ENCODE assay signal across 17 cellular contexts in genomic region chr10:121530481-121531075, GRCh38.
DNase-seq lines count a peak whose midpoint lies in the region; ATAC-seq and TF ChIP-seq lines count a peak whose summit lies in the region.
"Had no signal": no experiment of that assay in that cellular context is flagged by ENCODE, and none has a peak within 500 bp of the region (broad histone marks: within the 10 kb centered on the region; RNA-seq: fewer than 3 reads in every experiment).

No MANE protein-coding gene starts in this region.

- peaks cover 57% of the 10 kb centered on the region for H3K4me1 Mint-ChIP-seq in neural progenitor cell

- ATAC-seq in HG02588 (IDR thresholded peaks at IDR 0.05; ENCODE audit: unreplicated experiment) (no peak), GM21825 (IDR thresholded peaks at IDR 0.05; ENCODE audit: unreplicated experiment) (no peak)

- peaks cover 47% of the 10 kb centered on the region for H3F3A ChIP-seq in neural progenitor cell (ENCODE audit: low read depth)

- H2BK12ac ChIP-seq in mesenchymal stem cell (ENCODE audit: low read length in 2 of 2), result no peak overlapping the region

- H3K9me3 Mint-ChIP-seq in neural progenitor cell, result no peaks in the 10 kb centered on the region

- no peak overlapping the region for H3K23ac ChIP-seq in mesenchymal stem cell (ENCODE audit: low read length in 2 of 2)

- no peak overlapping the region for H2BK5ac ChIP-seq in mesenchymal stem cell (ENCODE audit: low read depth, low read length, poor library complexity, severe bottlenecking)

- H3K4me2 ChIP-seq in neural progenitor cell (peak overlapping the region; percentile 33), mesenchymal stem cell (ENCODE audit: low read length, poor library complexity, severe bottlenecking) (no peak overlapping the region)

- H4K20me1 ChIP-seq in neural progenitor cell (ENCODE audit: low read depth), result peaks cover 81% of the 10 kb centered on the region
- H4K20me1 ChIP-seq: BLaER1 treated with 17β-estradiol and CSF1 and Interleukin-3, amounts not matched to agents 10 nM and 100 nM had no signal

- H3K4me3 ChIP-seq in neural progenitor cell, result no peak overlapping the region
- H3K4me3 ChIP-seq in thyroid gland (replicated peaks in 1 of 3), result no peak overlapping the region
- no peak overlapping the region for H3K4me3 ChIP-seq in mesenchymal stem cell (ENCODE audit: insufficient read depth in 1 of 2, low read depth in 1 of 2, low read length in 2 of 2)
- H3K4me3 ChIP-seq: BLaER1 treated with 17β-estradiol and CSF1 and Interleukin-3, amounts not matched to agents 10 nM and 100 nM; Peyer's patch; SJSA1 had no signal

- H2AFZ ChIP-seq in neural progenitor cell (replicated peaks) (no peak overlapping the region), mesenchymal stem cell (ENCODE audit: low read depth, low read length) (no peak overlapping the region)

- no peak overlapping the region for H3K27ac Mint-ChIP-seq in neural progenitor cell

- peaks cover 89% of the 10 kb centered on the region for H3K79me2 ChIP-seq in neural progenitor cell (ENCODE audit: low read depth)

- no peaks in the 10 kb centered on the region for H3K27me3 ChIP-seq in neural progenitor cell
- H3K27me3 ChIP-seq in thyroid gland, result no peaks in the 10 kb centered on the region
- H3K27me3 ChIP-seq in mesenchymal stem cell (ENCODE audit: control insufficient read depth in 1 of 2, insufficient read depth in 1 of 2, low read length in 2 of 2), result peaks cover 9 to 18% of the 10 kb centered on the region in 2 experiments
- H3K27me3 ChIP-seq: BLaER1 treated with 17β-estradiol and CSF1 and Interleukin-3, amounts not matched to agents 10 nM and 100 nM; Peyer's patch; SJSA1 had no signal

- TF ChIP-seq CTCF in neural progenitor cell (IDR thresholded peaks at IDR 0.05) (no peak), thyroid gland (IDR thresholded peaks at IDR 0.05) (no peak)

- no peaks in the 10 kb centered on the region for H3K36me3 ChIP-seq in neural progenitor cell
- no peaks in the 10 kb centered on the region for H3K36me3 ChIP-seq in thyroid gland
- H3K36me3 ChIP-seq in mesenchymal stem cell (ENCODE audit: control insufficient read depth in 1 of 2, insufficient read depth in 2 of 2, low read depth in 1 of 2, low read length in 2 of 2), result no peaks in the 10 kb centered on the region
- H3K36me3 ChIP-seq: BLaER1 treated with 17β-estradiol and CSF1 and Interleukin-3, amounts not matched to agents 10 nM and 100 nM; Peyer's patch; SJSA1 had no signal

- H3K4me1 ChIP-seq in neural progenitor cell, result peaks cover 62% of the 10 kb centered on the region
- peaks cover 50 to 64% of the 10 kb centered on the region in 2 donors for H3K4me1 ChIP-seq in thyroid gland
- peaks cover 11% of the 10 kb centered on the region for H3K4me1 ChIP-seq in mesenchymal stem cell (ENCODE audit: control insufficient read depth, insufficient read depth, low read depth, low read length)
- H3K4me1 ChIP-seq: SJSA1 had no signal

- H3K27ac ChIP-seq in angular gyrus (ENCODE audit: low read depth, low read length) (peak overlapping the region; percentile 94), neural progenitor cell (no peak overlapping the region), thyroid gland (peak overlapping the region; percentile 97 to 99 (median 98)), mesenchymal stem cell (ENCODE audit: low read length, poor library complexity, severe bottlenecking) (no peak overlapping the region)
- H3K27ac ChIP-seq: BLaER1 treated with 17β-estradiol and CSF1 and Interleukin-3, amounts not matched to agents 10 nM and 100 nM; Peyer's patch; SJSA1 had no signal

- no peak overlapping the region for H3K4me3 Mint-ChIP-seq in neural progenitor cell
- H3K4me3 Mint-ChIP-seq: CD8-positive, alpha-beta memory T cell had no signal

- no peak overlapping the region for H4K91ac ChIP-seq in mesenchymal stem cell (ENCODE audit: low read length)

- no peak overlapping the region for H4K8ac ChIP-seq in mesenchymal stem cell (ENCODE audit: low read length)

- no peak overlapping the region for H3K18ac ChIP-seq in mesenchymal stem cell (ENCODE audit: low read depth in 1 of 2, low read length in 2 of 2)

- no peak overlapping the region for H2BK120ac ChIP-seq in mesenchymal stem cell (ENCODE audit: low read depth, low read length)

- no peak overlapping the region for H2BK15ac ChIP-seq in mesenchymal stem cell (ENCODE audit: low read depth, poor library complexity, severe bottlenecking)

- peaks cover 30% of the 10 kb centered on the region for H3K36me3 Mint-ChIP-seq in neural progenitor cell
- H3K36me3 Mint-ChIP-seq: CD8-positive, alpha-beta memory T cell had no signal

- H3K9ac ChIP-seq in neural progenitor cell (no peak overlapping the region), mesenchymal stem cell (ENCODE audit: low read length) (no peak overlapping the region)
- H3K9ac ChIP-seq: BLaER1 treated with 17β-estradiol and CSF1 and Interleukin-3, amounts not matched to agents 10 nM and 100 nM had no signal

- WGBS in thyroid gland, 2 donors, result 77 to 96% methylated on average over 7 of the region's 7 CpGs
- WGBS in mesenchymal stem cell, result 76% methylated on average over 7 of the region's 7 CpGs

- intact Hi-C loops in thyroid gland (cut with DNase I), result no loop called here

- TF ChIP-seq POLR2A in thyroid gland (IDR thresholded peaks at IDR 0.05), result no peak

- H3K14ac ChIP-seq in mesenchymal stem cell (ENCODE audit: low read length in 2 of 2), result no peak overlapping the region

- H3K9me3 ChIP-seq in neural progenitor cell (ENCODE audit: low read depth) (no peaks in the 10 kb centered on the region), thyroid gland (no peaks in the 10 kb centered on the region), mesenchymal stem cell (ENCODE audit: control insufficient read depth, low read length) (no peaks in the 10 kb centered on the region)
- H3K9me3 ChIP-seq: BLaER1 treated with 17β-estradiol and CSF1 and Interleukin-3, amounts not matched to agents 10 nM and 100 nM; Peyer's patch had no signal

- no peak overlapping the region for H3K4ac ChIP-seq in mesenchymal stem cell (ENCODE audit: low read depth in 1 of 2, low read length in 2 of 2)

- DNase-seq in globus pallidus (ENCODE audit: low spot score) (peak; percentile 41), neural progenitor cell (ENCODE audit: low spot score) (no peak), thyroid gland (no peak), mesenchymal stem cell (no peak), pons (ENCODE audit: low spot score) (no peak)
- DNase-seq: CD8-positive, alpha-beta memory T cell; DND-41; H7; NCI-H1105; NCI-H2081; NCI-H446 treated with DMSO at 0.1 percent for 48 hours; Peyer's patch had no signal

- no peaks in the 10 kb centered on the region for H3K79me1 ChIP-seq in mesenchymal stem cell (replicated peaks; ENCODE audit: low read length, poor library complexity, severe bottlenecking)

- H3K27me3 Mint-ChIP-seq in neural progenitor cell (ENCODE audit: insufficient read depth, low read depth), result peaks cover 8% of the 10 kb centered on the region

- no peak overlapping the region for H2AK5ac ChIP-seq in mesenchymal stem cell (ENCODE audit: low read length, severe bottlenecking)

Comparison
In these comparisons a context has a peak if more than half of its experiments do, and no peak if none do; other contexts are left out.
1. H3K27ac ChIP-seq: peak in angular gyrus (single experiment) and thyroid gland (3 of 3); none in neural progenitor cell (single experiment) and mesenchymal stem cell (single experiment).